ENCODE assay signal across 18 cellular contexts in the genomic region with DNA sequence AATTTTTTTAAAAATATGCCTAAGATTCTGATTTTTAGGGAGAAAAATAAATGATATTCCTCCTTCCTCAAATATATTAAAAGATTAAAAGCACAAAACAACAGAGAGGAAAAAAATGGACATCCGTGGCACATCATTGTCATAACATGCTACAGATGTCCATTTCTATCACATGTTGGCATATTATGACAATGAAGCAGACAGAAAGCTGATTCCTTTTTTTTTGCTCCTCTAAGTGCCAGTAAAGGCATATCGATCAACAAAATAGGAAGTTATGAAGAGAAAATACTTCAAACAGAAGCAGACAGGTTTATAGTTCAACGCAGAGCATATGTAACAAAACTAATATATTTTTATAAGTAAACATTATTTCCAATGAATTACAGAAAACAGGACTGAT. TPM values are rescaled to one million over a fixed set of nuclear protein-coding genes. Genes with fewer than 3 reads are reported as not detected.
DNase-seq lines count a peak whose midpoint lies in the region; ATAC-seq and TF ChIP-seq lines count a peak whose summit lies in the region.
"Had no signal": no experiment of that assay in that cellular context is flagged by ENCODE, and none has a peak within 500 bp of the region (broad histone marks: within the 10 kb centered on the region; RNA-seq: fewer than 3 reads in every experiment).

No MANE protein-coding gene starts in this region.

- no peaks in the 10 kb centered on the region for H3K9me3 Mint-ChIP-seq in CD14-positive monocyte
- no peaks in the 10 kb centered on the region for H3K9me3 Mint-ChIP-seq in memory B cell

- DNase-seq in CD14-positive monocyte (ENCODE audit: low spot score) (no peak), HL-60 (ENCODE audit: low read depth in 1 of 2, low spot score in 1 of 2) (no peak), memory B cell (ENCODE audit: low spot score in 2 of 2) (no peak), NCI-H1092 (lab: John Stamatoyannopoulos, UW) (no peak), sciatic nerve (ENCODE audit: low spot score) (no peak), germinal center (ENCODE audit: low spot score) (no peak), NCI-H146 treated with DMSO at 0.1 percent for 48 hours (lab: John Stamatoyannopoulos, UW; ENCODE audit: unreplicated experiment) (no peak)
- DNase-seq: activated gamma-delta T cell; brain microvascular endothelial cell; DMS79; effector CD4-positive, alpha-beta T cell; NCI-H2029; NCI-H748 treated with DMSO at 0.1 percent for 48 hours had no signal

- peak overlapping the region; percentile 65 to 83 for H3K4me3 Mint-ChIP-seq in CD14-positive monocyte
- H3K4me3 Mint-ChIP-seq in memory B cell = no peak overlapping the region
- H3K4me3 Mint-ChIP-seq: mesothelial cell of epicardium, type B pancreatic cell had no signal

- intact Hi-C loops in CD14-positive monocyte (cut with micrococcal nuclease) = no loop called here
- intact Hi-C loops in sciatic nerve (cut with DNase I) = no loop called here

- H3K4me3 ChIP-seq in HL-60 (replicated peaks; ENCODE audit: insufficient read depth, low read length) = no peak overlapping the region; the same call in 1 of the 2 replicates
- H3K4me3 ChIP-seq: prostate gland had no signal

- H3K36me3 Mint-ChIP-seq in CD14-positive monocyte = peaks cover 13 to 24% of the 10 kb centered on the region in 2 donors
- peaks cover 7% of the 10 kb centered on the region for H3K36me3 Mint-ChIP-seq in memory B cell

- peak overlapping the region; percentile 60 for H3K27ac ChIP-seq in HL-60 (replicated peaks)
- H3K27ac ChIP-seq: brain microvascular endothelial cell, prostate gland, RWPE1 had no signal

- TF ChIP-seq CTCF in CD14-positive monocyte (IDR thresholded peaks at IDR 0.05) = no peak
- no peak for TF ChIP-seq CTCF in HL-60 (IDR thresholded peaks at IDR 0.05; ENCODE audit: insufficient read depth, low read length)

- peak overlapping the region; percentile 86 to 94 (median 90) for H3K27ac Mint-ChIP-seq in CD14-positive monocyte
- H3K27ac Mint-ChIP-seq in memory B cell = peak overlapping the region; percentile 76
- H3K27ac Mint-ChIP-seq: mesothelial cell of epicardium, type B pancreatic cell had no signal

- H3K27me3 Mint-ChIP-seq in CD14-positive monocyte (ENCODE audit: low read depth in 3 of 3) (no peaks in the 10 kb centered on the region), memory B cell (no peaks in the 10 kb centered on the region)
- H3K27me3 Mint-ChIP-seq: type B pancreatic cell had no signal

- peak; percentile 18 for ATAC-seq in GM21528 (IDR thresholded peaks at IDR 0.05; ENCODE audit: low FRiP score, unreplicated experiment)
- ATAC-seq in memory B cell (ENCODE audit: low read depth) = peak; percentile 5
- no peak for ATAC-seq in sciatic nerve

- peaks cover 54% of the 10 kb centered on the region for H3K4me1 Mint-ChIP-seq in CD14-positive monocyte
- peaks cover 11% of the 10 kb centered on the region for H3K4me1 Mint-ChIP-seq in memory B cell

- no peaks in the 10 kb centered on the region for H3K27me3 ChIP-seq in HL-60 (ENCODE audit: insufficient read depth, poor library complexity, severe bottlenecking)
- H3K27me3 ChIP-seq: brain microvascular endothelial cell had no signal

RNA-seq across cellular contexts. Expression of a gene that starts 11.2 kb away (rescaled TPM):
- 10 to 100 TPM; 23.7 to 28.6 TPM for polyA plus RNA-seq in CD14-positive monocyte
- total RNA-seq in sciatic nerve = 18.2 TPM
